Comparison of ENCODE assay signal across 8 cellular contexts in the genomic region with DNA sequence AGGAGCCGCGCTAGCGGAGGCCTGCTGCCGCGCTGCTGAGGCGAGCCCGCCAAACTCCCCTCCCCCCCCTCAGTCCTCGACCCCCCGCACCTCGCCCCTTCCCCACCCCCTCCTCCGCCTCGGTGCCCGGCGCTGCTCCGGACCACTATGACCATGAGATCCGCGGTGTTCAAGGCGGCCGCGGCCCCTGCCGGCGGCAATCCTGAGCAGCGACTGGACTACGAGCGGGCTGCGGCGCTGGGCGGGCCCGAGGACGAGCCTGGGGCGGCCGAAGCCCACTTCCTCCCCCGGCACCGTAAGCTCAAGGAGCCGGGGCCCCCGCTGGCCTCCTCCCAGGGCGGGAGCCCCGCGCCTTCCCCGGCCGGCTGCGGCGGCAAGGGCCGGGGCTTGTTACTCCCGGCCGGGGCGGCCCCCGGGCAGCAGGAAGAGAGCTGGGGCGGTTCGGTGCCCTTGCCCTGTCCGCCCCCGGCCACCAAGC. TPM values are rescaled to one million over a fixed set of nuclear protein-coding genes. Genes with fewer than 3 reads are reported as not detected.
DNase-seq lines count a peak whose midpoint lies in the region; ATAC-seq, FAIRE-seq and TF ChIP-seq lines count a peak whose summit lies in the region.

No MANE protein-coding gene starts in this region.

- peak; percentile 5 for ATAC-seq in HG03521 (IDR thresholded peaks at IDR 0.05; ENCODE audit: unreplicated experiment)
- ATAC-seq in activated T-helper 17 cell treated with anti-CD3 and anti-CD28 coated beads, Interleukin-2, amount 50 U/mL, for 72 hours (replicated peaks), result peak; percentile 24

- POLR2A ChIA-PET in AG04450 (lab: Yijun Ruan, JAX), result interaction anchor here (0.5 to 5.4 kb wide), 6 partner anchors 10 to 142 kb away, joined by 3 to 66 read pairs (median 4); a partner anchor contains a TSS

- no peaks in the 10 kb centered on the region for H3K9me3 Mint-ChIP-seq in activated T-helper 17 cell treated with anti-CD3 and anti-CD28 coated beads, Interleukin-2, amount 50 U/mL, for 72 hours

- intact Hi-C loops in posterior vena cava (cut with DNase I), result loop anchor here in 1 of 2 donors (5.0 kb wide), 1 partner anchor 45 kb away; no protein-coding TSS in a partner anchor

- TF ChIP-seq CTCF in AG04450 (IDR thresholded peaks at IDR 0.05; ENCODE audit: low read depth, low read length) (peak; percentile 33), GM13977 (IDR thresholded peaks at IDR 0.05; ENCODE audit: extremely low read depth, insufficient read depth, missing control alignments) (peak; percentile 23), cardiac muscle cell (IDR thresholded peaks at IDR 0.05; ENCODE audit: low read depth, low read length) (no peak)

- H3K36me3 ChIP-seq in cardiac muscle cell, result peaks cover 12% of the 10 kb centered on the region

- DNase-seq in AG04450 (ENCODE audit: low read depth, low spot score), result no peak
- DNase-seq in GM13977 (ENCODE audit: low spot score), result peak; percentile 76
- peak; percentile 58 to 78 for DNase-seq in cardiac muscle cell (ENCODE audit: low read depth in 1 of 2, low spot score in 1 of 2)
- peak; percentile 87 for DNase-seq in posterior vena cava (ENCODE audit: low spot score)
- no peak for DNase-seq in RCC 7860 (ENCODE audit: low spot score)
- no peak for DNase-seq in kidney glomerular epithelial cell (lab: John Stamatoyannopoulos, UW)

- H3K4me3 Mint-ChIP-seq in activated T-helper 17 cell treated with anti-CD3 and anti-CD28 coated beads, Interleukin-2, amount 50 U/mL, for 72 hours, result no peak overlapping the region

- no peak for FAIRE-seq in RCC 7860 (lab: Jason Lieb, UNC)

- H3K4me3 ChIP-seq in AG04450 (ENCODE audit: low read depth, low read length) (peak overlapping the region; percentile 97), cardiac muscle cell (peak overlapping the region; percentile 99)

- no peak overlapping the region for H3K27ac Mint-ChIP-seq in activated T-helper 17 cell treated with anti-CD3 and anti-CD28 coated beads, Interleukin-2, amount 50 U/mL, for 72 hours

- H3K4me1 Mint-ChIP-seq in activated T-helper 17 cell treated with anti-CD3 and anti-CD28 coated beads, Interleukin-2, amount 50 U/mL, for 72 hours, result peaks cover 25% of the 10 kb centered on the region

- H3K4me1 ChIP-seq in cardiac muscle cell (ENCODE audit: low read depth), result peaks cover 9% of the 10 kb centered on the region

- CTCF ChIA-PET in AG04450 (lab: Charles Lee), result interaction anchor here (0.6 to 8.1 kb wide), 5 partner anchors 11 to 108 kb away, joined by 3 to 83 read pairs (median 5); no protein-coding TSS in a partner anchor

- H3K36me3 Mint-ChIP-seq in activated T-helper 17 cell treated with anti-CD3 and anti-CD28 coated beads, Interleukin-2, amount 50 U/mL, for 72 hours (ENCODE audit: low read depth), result peaks cover 56% of the 10 kb centered on the region

- H3K9me3 ChIP-seq in AG04450 (ENCODE audit: control insufficient read depth, insufficient read depth, low read length), result no peaks in the 10 kb centered on the region
- no peaks in the 10 kb centered on the region for H3K9me3 ChIP-seq in cardiac muscle cell (ENCODE audit: low read depth)

- H3K27me3 Mint-ChIP-seq in activated T-helper 17 cell treated with anti-CD3 and anti-CD28 coated beads, Interleukin-2, amount 50 U/mL, for 72 hours, result no peaks in the 10 kb centered on the region

- H3K27ac ChIP-seq in AG04450 (ENCODE audit: low read depth, low read length) (no peak overlapping the region), cardiac muscle cell (peak overlapping the region; percentile 94)

- in situ Hi-C loops in GM13977 (cut with MboI; ENCODE audit: low pct_unique_long_range_greater_than_20kb, low sequenced_read_pairs, unreplicated experiment), result no loop called here

- H3K27me3 ChIP-seq in AG04450 (ENCODE audit: control insufficient read depth, insufficient read depth, low read length) (no peaks in the 10 kb centered on the region), cardiac muscle cell (no peaks in the 10 kb centered on the region)

RNA-seq across cellular contexts. Expression of a gene that starts 0.7 kb away (rescaled TPM):
- polyA plus RNA-seq in AG04450 (2011; rRNA removed) (69.8 and 92.2 TPM in 2 replicates), cardiac muscle cell (27.3 and 33.2 TPM in 2 replicates)
- polyA minus RNA-seq in AG04450 (2011; rRNA and poly(A)+ RNA removed), result 37.4 and 53.7 TPM in 2 replicates
- 100 to 1,000 TPM in 1 of 2 donors, 10 to 100 TPM in 1; 80.5 to 114 TPM for total RNA-seq in activated T-helper 17 cell treated with anti-CD3 and anti-CD28 coated beads, Interleukin-2, amount 50 U/mL, for 72 hours
- total RNA-seq in cardiac muscle cell (96.8 and 104 TPM in 2 replicates), posterior vena cava (10 to 100 TPM; 66.7 to 68.8 TPM)

RNA-seq across cellular contexts. Expression of a gene that starts 17.8 kb away (rescaled TPM):
- 40.1 and 46.9 TPM in 2 replicates for polyA plus RNA-seq in AG04450 (2011; rRNA removed)
- polyA minus RNA-seq in AG04450 (2011; rRNA and poly(A)+ RNA removed), result 28.2 and 30.8 TPM in 2 replicates
- total RNA-seq in activated T-helper 17 cell treated with anti-CD3 and anti-CD28 coated beads, Interleukin-2, amount 50 U/mL, for 72 hours, result 100 to 1,000 TPM; 110 to 244 TPM
- 32.5 and 49.9 TPM in 2 replicates for total RNA-seq in cardiac muscle cell
- polyA plus RNA-seq in cardiac muscle cell, result 54.6 and 95.1 TPM in 2 replicates
- total RNA-seq in posterior vena cava, result 100 to 1,000 TPM in 1 of 2 donors, 10 to 100 TPM in 1; 99.2 to 103 TPM

RNA-seq across cellular contexts. Expression of a gene that starts 22.1 kb away (rescaled TPM):
- 0.62 and 1.0 TPM in 2 replicates for polyA plus RNA-seq in AG04450 (2011; rRNA removed)
- polyA minus RNA-seq in AG04450 (2011; rRNA and poly(A)+ RNA removed), result 2.0 and 3.1 TPM in 2 replicates
- total RNA-seq in activated T-helper 17 cell treated with anti-CD3 and anti-CD28 coated beads, Interleukin-2, amount 50 U/mL, for 72 hours, result 10 to 100 TPM; 12.2 to 21.8 TPM
- 1.2 and 3.7 TPM in 2 replicates for total RNA-seq in cardiac muscle cell
- 1.7 and 4.2 TPM in 2 replicates for polyA plus RNA-seq in cardiac muscle cell
- 10 to 100 TPM; 20.2 to 24.2 TPM for total RNA-seq in posterior vena cava

RNA-seq across cellular contexts. Expression of a gene that starts 54.8 kb away (rescaled TPM):
- polyA plus RNA-seq in AG04450 (2011; rRNA removed) (2.9 and 3.0 TPM in 2 replicates), cardiac muscle cell (10.1 and 10.6 TPM in 2 replicates)
- polyA minus RNA-seq in AG04450 (2011; rRNA and poly(A)+ RNA removed), result 4.2 and 4.3 TPM in 2 replicates
- total RNA-seq in activated T-helper 17 cell treated with anti-CD3 and anti-CD28 coated beads, Interleukin-2, amount 50 U/mL, for 72 hours, result 1 to 10 TPM; 9.4 to 9.9 TPM
- total RNA-seq in cardiac muscle cell (7.1 and 12.2 TPM in 2 replicates), posterior vena cava (1 to 10 TPM; 4.5 to 5.2 TPM)

RNA-seq across cellular contexts. Expression of a gene that starts 59.7 kb away (rescaled TPM):
- polyA plus RNA-seq in AG04450 (2011; rRNA removed), result 25.2 and 32.0 TPM in 2 replicates
- polyA minus RNA-seq in AG04450 (2011; rRNA and poly(A)+ RNA removed), result 20.2 and 24.6 TPM in 2 replicates
- 10 to 100 TPM; 10.3 to 14.4 TPM for total RNA-seq in activated T-helper 17 cell treated with anti-CD3 and anti-CD28 coated beads, Interleukin-2, amount 50 U/mL, for 72 hours
- 78.1 and 87.0 TPM in 2 replicates for total RNA-seq in cardiac muscle cell
- polyA plus RNA-seq in cardiac muscle cell, result 58.1 and 65.4 TPM in 2 replicates
- 10 to 100 TPM; 50.8 to 65.8 TPM for total RNA-seq in posterior vena cava

Comparison
In these comparisons a context has a peak if more than half of its experiments do, and no peak if none do; other contexts are left out.
1. DNase-seq: peak in GM13977 (single experiment), cardiac muscle cell (2 of 2) and posterior vena cava (single experiment); none in AG04450 (single experiment), RCC 7860 (single experiment) and kidney glomerular epithelial cell (single experiment).